ENCODE assay signal across 16 cellular contexts in the genomic region with DNA sequence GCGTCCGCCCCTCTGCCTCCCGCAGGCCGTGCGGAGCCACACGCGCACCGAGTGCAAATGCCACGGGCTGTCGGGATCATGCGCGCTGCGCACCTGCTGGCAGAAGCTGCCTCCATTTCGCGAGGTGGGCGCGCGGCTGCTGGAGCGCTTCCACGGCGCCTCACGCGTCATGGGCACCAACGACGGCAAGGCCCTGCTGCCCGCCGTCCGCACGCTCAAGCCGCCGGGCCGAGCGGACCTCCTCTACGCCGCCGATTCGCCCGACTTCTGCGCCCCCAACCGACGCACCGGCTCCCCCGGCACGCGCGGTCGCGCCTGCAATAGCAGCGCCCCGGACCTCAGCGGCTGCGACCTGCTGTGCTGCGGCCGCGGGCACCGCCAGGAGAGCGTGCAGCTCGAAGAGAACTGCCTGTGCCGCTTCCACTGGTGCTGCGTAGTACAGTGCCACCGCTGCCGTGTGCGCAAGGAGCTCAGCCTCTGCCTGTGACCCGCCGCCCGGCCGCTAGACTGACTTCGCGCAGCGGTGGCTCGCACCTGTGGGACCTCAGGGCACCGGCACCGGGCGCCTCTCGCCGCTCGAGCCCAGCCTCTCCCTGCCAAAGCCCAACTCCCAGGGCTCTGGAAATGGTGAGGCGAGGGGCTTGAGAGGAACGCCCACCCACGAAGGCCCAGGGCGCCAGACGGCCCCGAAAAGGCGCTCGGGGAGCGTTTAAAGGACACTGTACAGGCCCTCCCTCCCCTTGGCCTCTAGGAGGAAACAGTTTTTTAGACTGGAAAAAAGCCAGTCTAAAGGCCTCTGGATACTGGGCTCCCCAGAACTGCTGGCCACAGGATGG. TPM values are rescaled to one million over a fixed set of nuclear protein-coding genes. Genes with fewer than 3 reads are reported as not detected.
DNase-seq lines count a peak whose midpoint lies in the region; ATAC-seq and TF ChIP-seq lines count a peak whose summit lies in the region.
"Had no signal": no experiment of that assay in that cellular context is flagged by ENCODE, and none has a peak within 500 bp of the region (broad histone marks: within the 10 kb centered on the region; RNA-seq: fewer than 3 reads in every experiment).

No MANE protein-coding gene starts in this region.

- H3K4me1 Mint-ChIP-seq in activated T-cell treated with anti-CD3 and anti-CD28 coated beads, Interleukin-2, amount 50 U/mL, for 24 hours (ENCODE audit: low read depth), result peaks cover 28% of the 10 kb centered on the region
- peaks cover 42% of the 10 kb centered on the region for H3K4me1 Mint-ChIP-seq in activated B cell treated with CpG ODN at 0.5 μM for 24 hours

- no peaks in the 10 kb centered on the region for H3K9me3 ChIP-seq in vagina
- H3K9me3 ChIP-seq: breast epithelium, ovary, SJSA1, upper lobe of right lung had no signal

- H3K36me3 Mint-ChIP-seq in activated T-cell treated with anti-CD3 and anti-CD28 coated beads, Interleukin-2, amount 50 U/mL, for 24 hours (ENCODE audit: low read depth), result no peaks in the 10 kb centered on the region
- H3K36me3 Mint-ChIP-seq in activated B cell treated with CpG ODN at 0.5 μM for 24 hours (ENCODE audit: low read depth), result no peaks in the 10 kb centered on the region

- DNase-seq in activated T-cell treated with anti-CD3 and anti-CD28 coated beads, Interleukin-2, amount 50 U/mL, for 24 hours, result no peak
- no peak for DNase-seq in activated T-cell treated with anti-CD3 and anti-CD28 coated beads for 4 hours
- no peak for DNase-seq in activated B cell treated with CpG ODN at 0.5 μM for 24 hours
- DNase-seq in left kidney (ENCODE audit: low read depth, low spot score), result peak; percentile 66
- no peak for DNase-seq in stimulated activated naive CD8-positive, alpha-beta T cell treated with anti-CD3 and anti-CD28 coated beads, Interleukin-15, Interleukin-2, amounts not matched to agents 100 U/mL and 50 U/mL, for 24 hours
- no peak for DNase-seq in vagina (ENCODE audit: extremely low spot score in 2 of 2)
- no peak for DNase-seq in kidney tubule cell (ENCODE audit: low spot score)
- no peak for DNase-seq in mesenteric fat pad (ENCODE audit: low spot score)
- DNase-seq: activated effector memory CD4-positive, alpha-beta T cell treated with Interleukin-2 at 50 U/mL for 16 hours; NCI-H2081 treated with DMSO at 0.1 percent for 48 hours; NK-92 treated with Interleukin-12 subunit alpha and Interleukin-12 subunit beta, amount 100 ng/mL, for 24 hours; ovary; upper lobe of right lung had no signal

- intact Hi-C loops in activated B cell treated with CpG ODN at 0.5 μM for 24 hours (cut with micrococcal nuclease) (no loop called here), vagina (cut with DNase I) (no loop called here)

- no peak overlapping the region for H3K27ac ChIP-seq in vagina
- H3K27ac ChIP-seq: breast epithelium, ovary, SJSA1, upper lobe of right lung had no signal

- peaks cover 5% of the 10 kb centered on the region for H3K27me3 ChIP-seq in vagina
- H3K27me3 ChIP-seq: ovary had no signal

- H3K4me1 ChIP-seq in vagina, result peaks cover 7% of the 10 kb centered on the region
- H3K4me1 ChIP-seq: breast epithelium, SJSA1 had no signal

- no peak overlapping the region for H3K27ac Mint-ChIP-seq in activated T-cell treated with anti-CD3 and anti-CD28 coated beads, Interleukin-2, amount 50 U/mL, for 24 hours
- no peak overlapping the region for H3K27ac Mint-ChIP-seq in activated B cell treated with CpG ODN at 0.5 μM for 24 hours

- TF ChIP-seq CTCF in activated B cell treated with CpG ODN at 0.5 μM for 24 hours (IDR thresholded peaks at IDR 0.05) (no peak), vagina (IDR thresholded peaks at IDR 0.05) (no peak)

- CTCF ChIA-PET in activated B cell treated with CpG ODN at 0.5 μM for 24 hours (lab: Charles Lee), result interaction anchor here (0.8 to 21.7 kb wide), 3 partner anchors 25 to 108 kb away, joined by 3 to 1062 read pairs (median 3); no protein-coding TSS in a partner anchor

- peaks cover 73% of the 10 kb centered on the region for H3K27me3 Mint-ChIP-seq in activated T-cell treated with anti-CD3 and anti-CD28 coated beads, Interleukin-2, amount 50 U/mL, for 24 hours
- H3K27me3 Mint-ChIP-seq in activated B cell treated with CpG ODN at 0.5 μM for 24 hours, result peaks cover 33% of the 10 kb centered on the region

- POLR2A ChIA-PET in activated B cell treated with CpG ODN at 0.5 μM for 24 hours (lab: Charles Lee), result interaction anchor here (0.6 to 20.0 kb wide), 2 partner anchors 20 to 121 kb away, joined by 3 to 969 read pairs; no protein-coding TSS in a partner anchor

- H3K4me3 Mint-ChIP-seq in activated T-cell treated with anti-CD3 and anti-CD28 coated beads, Interleukin-2, amount 50 U/mL, for 24 hours, result peak overlapping the region; percentile 6
- H3K4me3 Mint-ChIP-seq in activated B cell treated with CpG ODN at 0.5 μM for 24 hours, result peak overlapping the region; percentile 63

- no peak overlapping the region for H3K4me3 ChIP-seq in vagina
- H3K4me3 ChIP-seq: breast epithelium, ovary, SJSA1, upper lobe of right lung had no signal

- H3K9me3 Mint-ChIP-seq in activated T-cell treated with anti-CD3 and anti-CD28 coated beads, Interleukin-2, amount 50 U/mL, for 24 hours, result no peaks in the 10 kb centered on the region
- H3K9me3 Mint-ChIP-seq in activated B cell treated with CpG ODN at 0.5 μM for 24 hours, result no peaks in the 10 kb centered on the region

- no peak for TF ChIP-seq POLR2A in vagina (IDR thresholded peaks at IDR 0.05)

- no peaks in the 10 kb centered on the region for H3K36me3 ChIP-seq in vagina
- H3K36me3 ChIP-seq: breast epithelium, ovary, SJSA1, upper lobe of right lung had no signal

- ATAC-seq in activated B cell treated with CpG ODN at 0.5 μM for 24 hours (ENCODE audit: low read depth), result peak; percentile 26
- ATAC-seq in stimulated activated naive CD8-positive, alpha-beta T cell treated with anti-CD3 and anti-CD28 coated beads, Interleukin-15, Interleukin-2, amounts not matched to agents 100 U/mL and 50 U/mL, for 24 hours, result peak; percentile 28
- ATAC-seq: upper lobe of right lung had no signal

RNA-seq across cellular contexts. Expression of gene WNT10A, which starts 7.1 kb away (rescaled TPM):
- 26.9 and 31.8 TPM in 2 replicates for total RNA-seq in activated B cell treated with CpG ODN at 0.5 μM for 24 hours
- 2.5 TPM for total RNA-seq in vagina
- not detected for total RNA-seq in mesenteric fat pad
- total RNA-seq: SJSA1 had no signal

RNA-seq across cellular contexts. Expression of gene WNT6, which starts 14.0 kb away (rescaled TPM):
- total RNA-seq in activated B cell treated with CpG ODN at 0.5 μM for 24 hours, result 0.83 and 0.89 TPM in 2 replicates
- total RNA-seq in vagina, result 2.0 TPM
- 0.90 TPM for total RNA-seq in mesenteric fat pad
- total RNA-seq: SJSA1, upper lobe of right lung had no signal

RNA-seq across cellular contexts. Expression of gene PRKAG3, which starts 42.0 kb away (rescaled TPM):
- total RNA-seq in activated B cell treated with CpG ODN at 0.5 μM for 24 hours, result not detected in 2 replicates
- not detected for total RNA-seq in vagina
- total RNA-seq in mesenteric fat pad, result not detected
- total RNA-seq: breast epithelium, liver, SJSA1, upper lobe of right lung had no signal
